Comparison of ENCODE assay signal across 7 cellular contexts in genomic region chr3:48435774-48436476, GRCh38. TPM values are rescaled to one million over a fixed set of nuclear protein-coding genes. Genes with fewer than 3 reads are reported as not detected.
DNase-seq lines count a peak whose midpoint lies in the region; ATAC-seq and TF ChIP-seq lines count a peak whose summit lies in the region.

No MANE protein-coding gene starts in this region.

- H3K27me3 Mint-ChIP-seq in T-helper 17 cell = no peaks in the 10 kb centered on the region

- peaks cover 4% of the 10 kb centered on the region for H3K36me3 Mint-ChIP-seq in T-helper 17 cell (ENCODE audit: low read depth)

- H3K27ac ChIP-seq in right cardiac atrium (ENCODE audit: low read length) = no peak overlapping the region

- H3K4me1 Mint-ChIP-seq in T-helper 17 cell = peaks cover 32% of the 10 kb centered on the region

- H3K27ac Mint-ChIP-seq in T-helper 17 cell = no peak overlapping the region

- H3K27me3 ChIP-seq in right cardiac atrium (ENCODE audit: control insufficient read depth, insufficient read depth) = no peaks in the 10 kb centered on the region

- intact Hi-C loops in right cardiac atrium (cut with DNase I) = loop anchor here (1.0 to 5.0 kb wide), 5 partner anchors 34 to 163 kb away; no protein-coding TSS in a partner anchor

- DNase-seq in NCI-H1092 (lab: John Stamatoyannopoulos, UW) (peak; percentile 60), T-helper 17 cell (peak; percentile 70 to 78 (median 76)), anterior cingulate cortex (lab: John Stamatoyannopoulos, UW) (peak in 57 of 58 donors; percentile 6 to 93 (median 77)), right cardiac atrium (peak; percentile 81 to 92 (median 90)), renal cortical epithelial cell (ENCODE audit: low read depth) (peak; percentile 70)

- H3K4me3 ChIP-seq in right cardiac atrium (ENCODE audit: low read length) = no peak overlapping the region

- H3K4me3 Mint-ChIP-seq in T-helper 17 cell = no peak overlapping the region

- 44% methylated on average over 7 of the region's 7 CpGs for WGBS in right cardiac atrium

- H3K9me3 ChIP-seq in T-helper 17 cell (ENCODE audit: control insufficient read depth, low read length, poor library complexity, severe bottlenecking) (no peaks in the 10 kb centered on the region), right cardiac atrium (ENCODE audit: control insufficient read depth, low read length) (no peaks in the 10 kb centered on the region)

- ATAC-seq in T-helper 17 cell (peak; percentile 32), right cardiac atrium (peak; percentile 40 to 47), HG02763 (IDR thresholded peaks at IDR 0.05; ENCODE audit: unreplicated experiment) (no peak)

- peak; percentile 99 for TF ChIP-seq CTCF in GM12872 (IDR thresholded peaks at IDR 0.05; ENCODE audit: insufficient read depth, low read depth, low read length)

- no peaks in the 10 kb centered on the region for H3K4me1 ChIP-seq in right cardiac atrium (ENCODE audit: control insufficient read depth, insufficient read depth, low read length)

RNA-seq across cellular contexts. Expression of gene CCDC51, which starts 4.0 kb away (rescaled TPM):
- 1 to 10 TPM; 4.1 TPM for total RNA-seq in T-helper 17 cell
- total RNA-seq in right cardiac atrium = 10 to 100 TPM in 3 of 4 donors, 1 to 10 TPM in 1; 8.7 to 11.5 (median 11.1) TPM
- polyA plus RNA-seq in right cardiac atrium = 11.2 TPM
- 24.0 and 37.5 TPM in 2 replicates for total RNA-seq in renal cortical epithelial cell

RNA-seq across cellular contexts. Expression of gene TMA7, which starts 4.1 kb away (rescaled TPM):
- total RNA-seq in T-helper 17 cell (100 to 1,000 TPM; 226 to 233 TPM), right cardiac atrium (100 to 1,000 TPM; 187 to 270 (median 216) TPM), renal cortical epithelial cell (201 and 228 TPM in 2 replicates)
- 526 TPM for polyA plus RNA-seq in right cardiac atrium

RNA-seq across cellular contexts. Expression of gene PLXNB1, which starts 6.0 kb away (rescaled TPM):
- total RNA-seq in T-helper 17 cell = 1 to 10 TPM; 2.4 to 4.1 TPM
- total RNA-seq in right cardiac atrium = 10 to 100 TPM; 49.4 to 84.5 (median 55.0) TPM
- 52.7 TPM for polyA plus RNA-seq in right cardiac atrium
- 38.2 and 191 TPM in 2 replicates for total RNA-seq in renal cortical epithelial cell

RNA-seq across cellular contexts. Expression of gene ATRIP, which starts 10.6 kb away (rescaled TPM):
- total RNA-seq in T-helper 17 cell (1 to 10 TPM; 7.6 to 9.3 TPM), right cardiac atrium (1 to 10 TPM; 4.0 to 5.2 (median 4.3) TPM), renal cortical epithelial cell (4.3 and 5.2 TPM in 2 replicates)
- polyA plus RNA-seq in right cardiac atrium = 3.5 TPM
